ENCODE assay signal across 9 cellular contexts in the genomic region with DNA sequence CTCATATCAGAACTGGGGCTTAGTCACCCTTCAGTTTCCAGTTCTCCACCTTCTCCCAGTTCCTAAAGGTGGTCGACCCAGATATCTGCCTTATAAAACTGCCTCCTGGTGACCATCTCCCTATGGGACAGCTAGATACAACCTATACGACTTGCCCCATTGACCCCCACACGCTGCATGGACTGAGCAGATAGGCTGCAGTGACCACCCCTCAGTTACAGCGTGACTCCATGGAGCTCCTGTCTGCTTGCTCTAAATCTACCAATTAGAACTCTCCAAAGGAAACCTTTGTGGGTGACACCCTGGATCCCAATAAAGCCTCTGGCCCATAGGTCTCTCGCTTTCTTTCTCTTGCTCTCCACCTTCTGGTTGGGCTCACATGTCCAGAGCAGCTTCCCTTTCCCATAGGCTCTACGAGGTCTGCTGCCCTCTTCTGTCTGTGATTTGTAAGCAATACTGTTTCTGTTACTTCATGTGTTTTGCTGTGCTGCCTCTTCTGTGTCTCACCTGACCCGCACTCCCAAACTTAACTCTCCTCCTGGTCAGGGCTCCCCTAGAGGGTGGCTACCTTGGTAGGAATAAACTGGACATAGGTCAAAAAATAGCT.
DNase-seq lines count a peak whose midpoint lies in the region; ATAC-seq and TF ChIP-seq lines count a peak whose summit lies in the region.
"Had no signal": no experiment of that assay in that cellular context is flagged by ENCODE, and none has a peak within 500 bp of the region (broad histone marks: within the 10 kb centered on the region; RNA-seq: fewer than 3 reads in every experiment).

No MANE protein-coding gene starts in this region.

- H3K36me3 ChIP-seq in left lung (no peaks in the 10 kb centered on the region), gastroesophageal sphincter (no peaks in the 10 kb centered on the region)

- H3K4me3 ChIP-seq in left lung (no peak overlapping the region), gastroesophageal sphincter (no peak overlapping the region)

- H3K4me1 ChIP-seq in left lung (no peaks in the 10 kb centered on the region), gastroesophageal sphincter (no peaks in the 10 kb centered on the region)

- CTCF ChIA-PET in HEK293T (lab: Yijun Ruan, JAX), result no interaction called here

- H3K27me3 ChIP-seq in left lung, result no peaks in the 10 kb centered on the region
- H3K27me3 ChIP-seq in gastroesophageal sphincter, result no peaks in the 10 kb centered on the region

- TF ChIP-seq CTCF in left lung (IDR thresholded peaks at IDR 0.05), result peak in 1 of 2 donors; percentile 22
- peak in 1 of 4 experiments; percentile 48 for TF ChIP-seq CTCF in gastroesophageal sphincter (IDR thresholded peaks at IDR 0.05)

- ATAC-seq in left lung, result peak; percentile 88
- ATAC-seq in HG03135 (IDR thresholded peaks at IDR 0.05; ENCODE audit: unreplicated experiment), result no peak
- no peak for ATAC-seq in GM21381 (IDR thresholded peaks at IDR 0.05; ENCODE audit: unreplicated experiment)
- ATAC-seq in gastroesophageal sphincter, result no peak
- no peak for ATAC-seq in HG03442 (IDR thresholded peaks at IDR 0.05; ENCODE audit: unreplicated experiment)

- 44 to 58% methylated on average over 4 to 5 of the region's 7 CpGs for WGBS in gastroesophageal sphincter (ENCODE audit: low coverage in 1 of 2), 2 donors

- TF ChIP-seq POLR2A in gastroesophageal sphincter (IDR thresholded peaks at IDR 0.05), result no peak

- H3K9me3 ChIP-seq in left lung, result no peaks in the 10 kb centered on the region
- no peaks in the 10 kb centered on the region for H3K9me3 ChIP-seq in gastroesophageal sphincter

- DNase-seq in D341Med (ENCODE audit: low spot score) (peak; percentile 41), HEK293T (ENCODE audit: extremely low spot score) (peak; percentile 20), SW 1271 (lab: John Stamatoyannopoulos, UW) (peak; percentile 33 to 76), left lung (no peak)
- DNase-seq: activated naive CD8-positive, alpha-beta T cell treated with anti-CD3 and anti-CD28 coated beads, Interleukin-2, amount 10 ng/mL, durations not matched to agents 7 days and 5 days had no signal

- POLR2A ChIA-PET in HEK293T (lab: Yijun Ruan, JAX), result no interaction called here

- intact Hi-C loops in left lung (cut with DNase I), result no loop called here

- TF ChIP-seq EP300 in gastroesophageal sphincter (IDR thresholded peaks at IDR 0.05), result no peak

- H3K27ac ChIP-seq in left lung (no peak overlapping the region), gastroesophageal sphincter (no peak overlapping the region)

TF ChIP-seq in HEK293T, 16 proteins besides CTCF, POLR2A, EP300 and RAD21:
- TF ChIP-seq FOXK2 (IDR thresholded peaks at IDR 0.05), result no peak
- no peak for TF ChIP-seq BHLHE40 (IDR thresholded peaks at IDR 0.05; ENCODE audit: borderline replicate concordance)
- TF ChIP-seq SUZ12 (IDR thresholded peaks at IDR 0.05), result no peak
- TF ChIP-seq HDGF (IDR thresholded peaks at IDR 0.05; ENCODE audit: borderline replicate concordance), result no peak
- TF ChIP-seq CTBP1 (IDR thresholded peaks at IDR 0.05; ENCODE audit: borderline replicate concordance), result no peak
- no peak for TF ChIP-seq ZNF384 (IDR thresholded peaks at IDR 0.05)
- no peak for TF ChIP-seq NFRKB (IDR thresholded peaks at IDR 0.05)
- TF ChIP-seq, protein P1, sequence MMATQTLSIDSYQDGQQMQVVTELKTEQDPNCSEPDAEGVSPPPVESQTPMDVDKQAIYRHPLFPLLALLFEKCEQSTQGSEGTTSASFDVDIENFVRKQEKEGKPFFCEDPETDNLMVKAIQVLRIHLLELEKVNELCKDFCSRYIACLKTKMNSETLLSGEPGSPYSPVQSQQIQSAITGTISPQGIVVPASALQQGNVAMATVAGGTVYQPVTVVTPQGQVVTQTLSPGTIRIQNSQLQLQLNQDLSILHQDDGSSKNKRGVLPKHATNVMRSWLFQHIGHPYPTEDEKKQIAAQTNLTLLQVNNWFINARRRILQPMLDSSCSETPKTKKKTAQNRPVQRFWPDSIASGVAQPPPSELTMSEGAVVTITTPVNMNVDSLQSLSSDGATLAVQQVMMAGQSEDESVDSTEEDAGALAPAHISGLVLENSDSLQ (IDR thresholded peaks at IDR 0.05), result no peak
- TF ChIP-seq ELF4 (IDR thresholded peaks at IDR 0.05), result no peak
- TF ChIP-seq LEF1 (IDR thresholded peaks at IDR 0.05; ENCODE audit: borderline replicate concordance), result no peak
- no peak for TF ChIP-seq L3MBTL2 (conservative IDR thresholded peaks at IDR 0.05)
- TF ChIP-seq FOXA1 (IDR thresholded peaks at IDR 0.05), result no peak
- no peak for TF ChIP-seq SP1 (IDR thresholded peaks at IDR 0.05)

Comparison
In these comparisons a context has a peak if more than half of its experiments do, and no peak if none do; other contexts are left out.
1. DNase-seq: peak in D341Med (single experiment), HEK293T (single experiment) and SW 1271 (2 of 2); none in left lung (0 of 2).